ENCODE assay signal across 1 cellular context in the genomic region with DNA sequence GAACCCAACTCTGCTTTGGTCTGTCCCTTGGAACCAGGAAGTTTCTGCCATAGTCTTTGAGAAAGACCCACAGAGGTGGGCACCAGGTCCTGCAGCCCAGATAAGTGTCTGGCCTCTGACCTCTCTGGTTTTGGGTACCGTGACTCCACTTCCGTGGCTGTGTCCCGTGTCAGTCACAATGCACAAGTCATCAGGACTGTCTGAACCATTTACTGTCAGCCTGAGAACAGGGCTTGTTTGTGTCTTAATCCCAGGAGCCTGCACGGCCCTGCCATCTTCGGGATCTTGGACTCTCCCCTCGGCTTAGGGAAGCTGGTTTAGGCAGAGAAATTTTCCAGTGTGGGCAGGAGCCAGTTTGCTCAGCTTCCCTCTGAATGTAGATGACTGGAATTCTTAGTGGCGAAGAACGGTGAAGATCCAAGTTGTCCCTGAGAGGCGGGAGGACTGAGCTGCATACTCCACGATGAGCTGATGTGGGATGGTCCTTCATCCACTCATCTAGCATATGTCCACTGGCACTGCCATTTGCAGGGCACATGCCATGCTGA.
TF ChIP-seq lines count a peak whose summit lies in the region.

No MANE protein-coding gene starts in this region.

TF ChIP-seq in H1, 55 proteins besides CTCF, POLR2A, EP300 and RAD21:
- TF ChIP-seq RNF2 (IDR thresholded peaks at IDR 0.05; ENCODE audit: borderline replicate concordance, low read depth, low read length, missing control alignments, poor library complexity, severe bottlenecking), result no peak
- TF ChIP-seq NRF1 (IDR thresholded peaks at IDR 0.05; ENCODE audit: low read depth, low read length), result no peak
- no peak for TF ChIP-seq TBP (IDR thresholded peaks at IDR 0.05; ENCODE audit: low read depth, low read length)
- TF ChIP-seq SP4 (IDR thresholded peaks at IDR 0.05; ENCODE audit: low read length), result no peak
- TF ChIP-seq SUZ12 (IDR thresholded peaks at IDR 0.05; ENCODE audit: low read length), result no peak
- no peak for TF ChIP-seq SP1 (IDR thresholded peaks at IDR 0.05; ENCODE audit: low read depth, low read length)
- TF ChIP-seq TCF12 (IDR thresholded peaks at IDR 0.05; ENCODE audit: low read depth, low read length), result no peak
- no peak for TF ChIP-seq ASH2L (IDR thresholded peaks at IDR 0.05; ENCODE audit: low read length)
